In the genomic region with DNA sequence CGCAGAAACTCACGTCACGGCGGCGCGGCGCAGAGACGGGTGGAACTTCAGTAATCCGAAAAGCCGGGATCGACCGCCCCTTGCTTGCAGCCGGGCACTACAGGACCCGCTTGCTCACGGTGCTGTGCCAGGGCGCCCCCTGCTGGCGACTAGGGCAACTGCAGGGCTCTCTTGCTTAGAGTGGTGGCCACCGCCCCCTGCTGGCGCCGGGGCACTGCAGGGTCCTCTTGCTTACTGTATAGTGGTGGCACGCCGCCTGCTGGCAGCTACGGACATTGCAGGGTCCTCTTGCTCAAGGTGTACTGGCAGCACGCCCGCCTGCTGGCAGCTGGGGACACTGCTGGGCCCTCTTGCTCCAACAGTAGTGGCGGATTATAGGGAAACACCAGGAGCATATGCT, we compare ENCODE assay signal across 8 cellular contexts. TPM values are rescaled to one million over a fixed set of nuclear protein-coding genes. Genes with fewer than 3 reads are reported as not detected.
DNase-seq lines count a peak whose midpoint lies in the region; ATAC-seq and TF ChIP-seq lines count a peak whose summit lies in the region.
"Not testable (repeated sequence)": the region's sequence is repeated elsewhere in the genome, so short reads cannot be mapped to it uniquely, and the experiment has no call there.

No MANE protein-coding gene starts in this region.

- DNase-seq in A673 (ENCODE audit: low spot score); HFF-Myc (ENCODE audit: extremely low read depth, low read depth); progenitor cell of endocrine pancreas (ENCODE audit: low spot score, unreplicated experiment): not testable (repeated sequence)
- DNase-seq in activated B cell treated with CpG ODN at 0.5 μM for 24 hours = peak; percentile 54
- peak; percentile 90 to 91 for DNase-seq in activated T-cell treated with anti-CD3 and anti-CD28 coated beads, Interleukin-2, amount 50 U/mL, for 48 hours
- DNase-seq in central memory CD4-positive, alpha-beta T cell = peak; percentile 63
- peak; percentile 69 for DNase-seq in immature natural killer cell
- peak; percentile 74 to 84 for DNase-seq in stimulated activated CD8-positive, alpha-beta memory T cell treated with anti-CD3 and anti-CD28 coated beads, Interleukin-15, amount 100 ng/mL, for 48 hours (ENCODE audit: low read depth in 2 of 2)

- ATAC-seq in activated B cell treated with CpG ODN at 0.5 μM for 24 hours (ENCODE audit: low read depth) = peak; percentile 21

- not testable (repeated sequence) for H3K4me3 Mint-ChIP-seq in activated B cell treated with CpG ODN at 0.5 μM for 24 hours; immature natural killer cell; progenitor cell of endocrine pancreas (ENCODE audit: low read depth)

- not testable (repeated sequence) for H3K9me3 Mint-ChIP-seq in activated B cell treated with CpG ODN at 0.5 μM for 24 hours; immature natural killer cell; progenitor cell of endocrine pancreas (ENCODE audit: low read depth)

- H3K9me3 ChIP-seq in A673 (ENCODE audit: low read depth, low read length, poor library complexity, severe bottlenecking) = not testable (repeated sequence)

- not testable (repeated sequence) for H3K27me3 ChIP-seq in A673 (replicated peaks; ENCODE audit: insufficient read depth, low read depth, low read length, poor library complexity)

- intact Hi-C loops in A673 (cut with micrococcal nuclease; ENCODE audit: unreplicated experiment); activated B cell treated with CpG ODN at 0.5 μM for 24 hours (cut with micrococcal nuclease): not testable (repeated sequence)

- H3K27ac Mint-ChIP-seq in activated B cell treated with CpG ODN at 0.5 μM for 24 hours, immature natural killer cell, progenitor cell of endocrine pancreas: not testable (repeated sequence)

- not testable (repeated sequence) for H3K36me3 ChIP-seq in A673 (ENCODE audit: insufficient read depth, low read length, poor library complexity, severe bottlenecking)

- not testable (repeated sequence) for H3K36me3 Mint-ChIP-seq in activated B cell treated with CpG ODN at 0.5 μM for 24 hours (ENCODE audit: low read depth); immature natural killer cell; progenitor cell of endocrine pancreas (ENCODE audit: insufficient read depth)

- CTCF ChIA-PET in A673 (lab: Charles Lee); activated B cell treated with CpG ODN at 0.5 μM for 24 hours (lab: Charles Lee): not testable (repeated sequence)

- peak; percentile 41 for TF ChIP-seq CTCF in A673 (conservative IDR thresholded peaks at IDR 0.05; ENCODE audit: low read depth, low read length)
- peak; percentile 7 for TF ChIP-seq CTCF in HFF-Myc (IDR thresholded peaks at IDR 0.05; ENCODE audit: low read depth, low read length, missing control alignments)
- not testable (repeated sequence) for TF ChIP-seq CTCF in activated B cell treated with CpG ODN at 0.5 μM for 24 hours (IDR thresholded peaks at IDR 0.05)
- TF ChIP-seq CTCF in progenitor cell of endocrine pancreas (IDR thresholded peaks at IDR 0.05; ENCODE audit: unreplicated experiment) = peak; percentile 43

- H3K4me1 ChIP-seq in A673 (ENCODE audit: insufficient read depth, low read length, poor library complexity, severe bottlenecking) = not testable (repeated sequence)

- POLR2A ChIA-PET in A673 (lab: Charles Lee; ENCODE audit: low non-redundant PET); activated B cell treated with CpG ODN at 0.5 μM for 24 hours (lab: Charles Lee): not testable (repeated sequence)

- H3K4me3 ChIP-seq in A673 (ENCODE audit: low read depth, low read length, poor library complexity, severe bottlenecking); HFF-Myc (replicated peaks; ENCODE audit: low read depth, low read length): not testable (repeated sequence)

- H3K27me3 Mint-ChIP-seq in activated B cell treated with CpG ODN at 0.5 μM for 24 hours; immature natural killer cell (ENCODE audit: low read depth in 3 of 3); progenitor cell of endocrine pancreas: not testable (repeated sequence)

- H3K4me1 Mint-ChIP-seq in activated B cell treated with CpG ODN at 0.5 μM for 24 hours; immature natural killer cell; progenitor cell of endocrine pancreas (ENCODE audit: low read depth): not testable (repeated sequence)

- H3K27ac ChIP-seq in A673 (ENCODE audit: low read depth, low read length, poor library complexity, severe bottlenecking) = not testable (repeated sequence)

- not testable (repeated sequence) for BruUV-seq in A673 (replicated peaks; lab: Mats Ljungman, UMichigan)

RNA-seq across cellular contexts. Expression of gene WASHC1, which starts 18.1 kb away (rescaled TPM):
- total RNA-seq in A673 (2021) (21.1 TPM in 2 replicates), activated B cell treated with CpG ODN at 0.5 μM for 24 hours (22.7 and 29.0 TPM in 2 replicates), progenitor cell of endocrine pancreas (25.4 and 26.1 TPM in 2 replicates)
- polyA plus RNA-seq in immature natural killer cell = 1 to 10 TPM; 1.1 to 1.9 (median 1.2) TPM
